ENCODE assay signal across 9 cellular contexts in the genomic region with DNA sequence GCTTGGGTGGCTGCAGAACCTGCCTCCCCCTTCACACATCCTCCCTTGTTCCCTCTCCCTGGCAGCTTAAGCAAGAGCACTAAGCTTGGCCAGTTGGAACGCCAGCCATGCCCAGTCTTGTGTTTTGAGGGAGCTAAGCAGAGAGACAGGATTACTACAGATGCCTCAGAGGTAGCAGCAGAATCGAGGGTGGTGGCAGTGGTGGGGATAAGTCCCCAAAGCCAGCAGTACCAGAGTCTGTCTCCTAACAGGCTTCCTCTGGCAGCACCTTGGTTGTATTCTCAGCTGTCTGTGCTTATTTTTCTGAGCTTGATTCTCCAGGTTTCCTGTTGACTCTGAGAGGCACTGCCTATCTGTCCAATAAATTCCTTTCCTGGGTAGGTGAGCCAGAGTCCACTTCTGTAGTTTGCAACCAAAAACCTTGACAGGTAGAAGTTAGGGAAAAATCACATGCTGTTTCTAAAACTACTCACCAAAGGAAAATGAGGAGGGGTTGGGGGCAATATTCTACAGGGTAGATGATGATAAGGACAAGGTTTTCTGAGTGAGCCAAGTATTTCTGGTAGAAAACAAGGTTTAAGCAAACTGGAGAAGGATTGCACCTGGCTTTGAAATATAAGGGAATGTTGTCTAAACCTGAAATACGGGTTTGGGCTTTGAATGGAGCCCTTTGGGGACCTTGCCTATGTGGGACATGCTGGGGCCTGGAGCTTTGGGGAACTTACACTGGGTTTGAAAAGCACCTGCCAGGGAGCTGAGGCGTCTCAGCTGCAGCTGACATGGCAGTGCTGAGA.
DNase-seq lines count a peak whose midpoint lies in the region; ATAC-seq lines count a peak whose summit lies in the region.
"Had no signal": no experiment of that assay in that cellular context is flagged by ENCODE, and none has a peak within 500 bp of the region (broad histone marks: within the 10 kb centered on the region; RNA-seq: fewer than 3 reads in every experiment).

No MANE protein-coding gene starts in this region.

- peaks cover 4% of the 10 kb centered on the region for H3K4me1 Mint-ChIP-seq in activated T-cell treated with anti-CD3 and anti-CD28 coated beads, Interleukin-2, amount 50 U/mL, for 4 hours (ENCODE audit: low read depth)

- DNase-seq in Ammon's horn (ENCODE audit: low spot score) (peak; percentile 40), NCI-H69 (lab: John Stamatoyannopoulos, UW) (peak; percentile 12), left kidney (ENCODE audit: low read depth, low spot score) (peak; percentile 77), GM03348 (ENCODE audit: low spot score) (no peak)
- DNase-seq in activated T-cell treated with anti-CD3 and anti-CD28 coated beads, Interleukin-2, amount 50 U/mL, for 4 hours: no peak
- DNase-seq in activated naive CD4-positive, alpha-beta T cell treated with Interleukin-2 at 50 U/mL for 16 hours: no peak
- DNase-seq: activated CD4-positive, alpha-beta T cell treated with anti-CD3 and anti-CD28 coated beads, Interleukin-2, amount 50 U/mL, for 48 hours had no signal

- no peaks in the 10 kb centered on the region for H3K36me3 Mint-ChIP-seq in activated T-cell treated with anti-CD3 and anti-CD28 coated beads, Interleukin-2, amount 50 U/mL, for 4 hours (ENCODE audit: insufficient read depth)

- H3K9me3 Mint-ChIP-seq in activated T-cell treated with anti-CD3 and anti-CD28 coated beads, Interleukin-2, amount 50 U/mL, for 4 hours: peaks cover 4% of the 10 kb centered on the region

- no peak overlapping the region for H3K4me3 Mint-ChIP-seq in activated T-cell treated with anti-CD3 and anti-CD28 coated beads, Interleukin-2, amount 50 U/mL, for 4 hours

- H3K27me3 Mint-ChIP-seq in activated T-cell treated with anti-CD3 and anti-CD28 coated beads, Interleukin-2, amount 50 U/mL, for 4 hours (ENCODE audit: low read depth): no peaks in the 10 kb centered on the region

- ATAC-seq in GM21723 (IDR thresholded peaks at IDR 0.05; ENCODE audit: unreplicated experiment): peak; percentile 21
- no peak for ATAC-seq in activated T-cell treated with anti-CD3 and anti-CD28 coated beads, Interleukin-2, amount 50 U/mL, for 4 hours
- ATAC-seq in HG03025 (IDR thresholded peaks at IDR 0.05; ENCODE audit: low FRiP score, unreplicated experiment): no peak

Comparison
In these comparisons a context has a peak if more than half of its experiments do, and no peak if none do; other contexts are left out.
1. DNase-seq: peak in Ammon's horn (single experiment), NCI-H69 (single experiment) and left kidney (single experiment); none in GM03348 (single experiment), activated T-cell treated with anti-CD3 and anti-CD28 coated beads, Interleukin-2, amount 50 U/mL, for 4 hours (single experiment) and activated naive CD4-positive, alpha-beta T cell treated with Interleukin-2 at 50 U/mL for 16 hours (single experiment).